Comparison of ENCODE assay signal across 7 cellular contexts in the genomic region with DNA sequence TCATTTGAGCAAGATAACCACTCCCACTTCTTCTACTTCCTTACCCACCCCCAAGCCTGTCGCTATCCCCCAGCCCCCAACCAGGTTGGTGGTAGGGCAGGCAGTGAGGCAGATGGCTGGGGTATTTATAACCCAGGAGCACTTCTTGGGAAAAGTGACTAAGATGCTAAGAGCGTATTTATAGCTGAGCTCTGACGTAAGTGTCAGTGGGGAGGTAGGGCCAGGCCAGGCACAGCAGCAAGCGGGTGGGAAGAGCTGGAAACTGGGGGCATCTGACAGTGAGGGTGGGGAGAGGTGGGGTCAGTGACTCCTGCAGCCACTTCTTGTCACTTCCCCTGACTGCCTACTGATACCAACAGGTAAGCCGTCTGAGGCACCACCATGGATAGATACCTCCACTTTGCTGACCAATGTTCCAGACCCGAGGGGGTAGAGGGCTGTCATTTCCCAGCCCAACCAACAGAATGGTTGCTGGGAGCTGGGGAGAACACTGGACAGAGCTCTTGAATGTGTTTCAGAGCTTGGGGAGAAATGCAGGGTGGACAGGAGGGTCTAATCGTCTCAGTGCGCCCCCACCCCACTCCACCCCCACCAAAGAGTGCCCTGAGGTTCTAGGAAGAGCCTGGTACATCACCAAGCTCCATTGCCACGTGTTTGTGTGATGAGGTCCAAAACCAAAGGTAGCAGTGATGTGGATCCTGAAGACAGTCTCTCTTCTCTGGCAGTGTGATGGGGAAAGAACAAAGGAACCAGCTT. TPM values are rescaled to one million over a fixed set of nuclear protein-coding genes. Genes with fewer than 3 reads are reported as not detected.
A peak's percentile ranks its signal among the peaks of the same experiment; 100 is the strongest.
DNase-seq lines count a peak whose midpoint lies in the region; ATAC-seq and TF ChIP-seq lines count a peak whose summit lies in the region.

No MANE protein-coding gene starts in this region.

- H4K20me1 ChIP-seq in OCI-LY7 (ENCODE audit: insufficient read depth, low read length): no peaks in the 10 kb centered on the region

- peak; percentile 54 to 66 for TF ChIP-seq POLR2A in gastrocnemius medialis (IDR thresholded peaks at IDR 0.05)

- H3K4me3 ChIP-seq in OCI-LY7 (ENCODE audit: low read depth, low read length, poor library complexity, severe bottlenecking) (no peak overlapping the region), gastrocnemius medialis (peak overlapping the region in 1 of 4 donors; percentile 26)

- H3K4me1 ChIP-seq in OCI-LY7 (ENCODE audit: insufficient read depth, low read length, poor library complexity, severe bottlenecking) (peaks cover 32% of the 10 kb centered on the region), gastrocnemius medialis (peaks cover 31 to 46% of the 10 kb centered on the region in 2 donors)

- intact Hi-C loops in OCI-LY7 (cut with micrococcal nuclease; ENCODE audit: unreplicated experiment) (loop anchor here (2.0 kb wide), 1 partner anchor 240 kb away; no protein-coding TSS in a partner anchor), gastrocnemius medialis (cut with DNase I; ENCODE audit: low total_unique reads) (loop anchor here (1.0 to 10.0 kb wide), 6 partner anchors 21 to 242 kb away; partner anchors contain the start of genes OS9 and R3HDM2), sciatic nerve (cut with DNase I) (loop anchor here (5.0 kb wide), 2 partner anchors 145 to 190 kb away; no protein-coding TSS in a partner anchor)

- POLR2A ChIA-PET in OCI-LY7 (lab: Charles Lee): interaction anchor here (0.6 to 1.9 kb wide), 7 partner anchors 12 to 201 kb away, joined by 3 to 8 read pairs (median 4); partner anchors contain the start of gene STAC3

- H2AFZ ChIP-seq in OCI-LY7 (ENCODE audit: low read length): peak overlapping the region; percentile 21; the same call in 1 of the 2 replicates

- H3K36me3 ChIP-seq in OCI-LY7 (ENCODE audit: insufficient read depth, low read length): no peaks in the 10 kb centered on the region
- H3K36me3 ChIP-seq in gastrocnemius medialis: no peaks in the 10 kb centered on the region

- no peaks in the 10 kb centered on the region for H3K27me3 ChIP-seq in gastrocnemius medialis

- no peaks in the 10 kb centered on the region for H3K79me2 ChIP-seq in OCI-LY7 (ENCODE audit: insufficient read depth, low read depth, low read length)

- TF ChIP-seq CTCF in OCI-LY7 (conservative IDR thresholded peaks at IDR 0.05; ENCODE audit: low read length) (no peak), gastrocnemius medialis (IDR thresholded peaks at IDR 0.05 in 4 of 5, conservative IDR thresholded peaks at IDR 0.05 in 1 of 5) (no peak)

- H3K9me3 ChIP-seq in OCI-LY7 (ENCODE audit: low read length) (no peaks in the 10 kb centered on the region), gastrocnemius medialis (no peaks in the 10 kb centered on the region)

- peak; percentile 2 for ATAC-seq in GM21786 (IDR thresholded peaks at IDR 0.05; ENCODE audit: unreplicated experiment)
- ATAC-seq in gastrocnemius medialis: peak; percentile 83 to 87
- ATAC-seq in sciatic nerve: no peak
- no peak for ATAC-seq in HG03135 (IDR thresholded peaks at IDR 0.05; ENCODE audit: unreplicated experiment)

- H3K4me2 ChIP-seq in OCI-LY7 (ENCODE audit: low read length): no peak overlapping the region

- in situ Hi-C loops in gastrocnemius medialis (cut with MboI; ENCODE audit: low sequenced_read_pairs in 4 of 4): loop anchor here in 1 of 4 donors (10.0 kb wide), 2 partner anchors 138 to 188 kb away; no protein-coding TSS in a partner anchor

- H3K27ac ChIP-seq in OCI-LY7 (ENCODE audit: low read depth, low read length, poor library complexity, severe bottlenecking): no peak overlapping the region
- H3K27ac ChIP-seq in gastrocnemius medialis: peak overlapping the region; percentile 81 to 92 (median 90)

- no peak for DNase-seq in OCI-LY7 (ENCODE audit: low spot score)
- peak; percentile 82 for DNase-seq in fibroblast of peridontal ligament (ENCODE audit: extremely low read depth)
- peak; percentile 47 to 74 for DNase-seq in gastrocnemius medialis
- no peak for DNase-seq in NCI-H2107 treated with DMSO at 0.1 percent for 48 hours (lab: John Stamatoyannopoulos, UW; ENCODE audit: unreplicated experiment)
- DNase-seq in sciatic nerve (ENCODE audit: low spot score): no peak

- no peaks in the 10 kb centered on the region for H3K9me2 ChIP-seq in OCI-LY7 (ENCODE audit: insufficient read depth, low read length)

- CTCF ChIA-PET in OCI-LY7 (lab: Charles Lee; ENCODE audit: unreplicated experiment): interaction anchor here (0.6 to 1.3 kb wide), 6 partner anchors 111 to 392 kb away, joined by 3 to 7 read pairs (median 6); no protein-coding TSS in a partner anchor

- no TSS peak for BruUV-seq in OCI-LY7 (replicated peaks; lab: Mats Ljungman, UMichigan)

RNA-seq across cellular contexts. Expression of gene INHBE, which starts 2.7 kb away (rescaled TPM):
- 3.2 and 3.9 TPM in 2 replicates for total RNA-seq in OCI-LY7 (2014; rRNA removed; shearing (Covaris generic))
- 3.4 and 4.0 TPM in 2 replicates for total RNA-seq in OCI-LY7 (2022)
- total RNA-seq in gastrocnemius medialis: 1 to 10 TPM in 2 of 4 donors, not detected in 2; 1.5 to 2.2 TPM
- not detected for total RNA-seq in sciatic nerve

RNA-seq across cellular contexts. Expression of gene GLI1, which starts 7.2 kb away (rescaled TPM):
- 3.9 and 4.6 TPM in 2 replicates for total RNA-seq in OCI-LY7 (2014; rRNA removed; shearing (Covaris generic))
- 6.0 and 6.5 TPM in 2 replicates for total RNA-seq in OCI-LY7 (2022)
- 1 to 10 TPM in 1 of 4 donors, not detected in 3; 1.0 TPM for total RNA-seq in gastrocnemius medialis
- total RNA-seq in sciatic nerve: 47.7 TPM

RNA-seq across cellular contexts. Expression of gene INHBC, which starts 17.8 kb away (rescaled TPM):
- not detected in 2 replicates for total RNA-seq in OCI-LY7 (2014; rRNA removed; shearing (Covaris generic))
- total RNA-seq in OCI-LY7 (2022) (0.36 and 0.72 TPM in 2 replicates), gastrocnemius medialis (under 1 TPM in 2 of 4 donors, not detected in 2; 0.20 to 0.35 TPM), sciatic nerve (not detected)

RNA-seq across cellular contexts. Expression of gene R3HDM2, which starts 21.5 kb away (rescaled TPM):
- 15.0 and 25.8 TPM in 2 replicates for total RNA-seq in OCI-LY7 (2014; rRNA removed; shearing (Covaris generic))
- total RNA-seq in OCI-LY7 (2022) (47.2 and 65.7 TPM in 2 replicates), gastrocnemius medialis (10 to 100 TPM; 24.1 to 27.1 (median 25.6) TPM), sciatic nerve (89.6 TPM)

RNA-seq across cellular contexts. Expression of gene ARHGAP9, which starts 27.3 kb away (rescaled TPM):
- total RNA-seq in OCI-LY7 (2014; rRNA removed; shearing (Covaris generic)): 66.2 and 70.1 TPM in 2 replicates
- total RNA-seq in OCI-LY7 (2022): 105 and 111 TPM in 2 replicates
- total RNA-seq in gastrocnemius medialis: 1 to 10 TPM; 2.7 to 5.1 (median 4.7) TPM
- 30.8 TPM for total RNA-seq in sciatic nerve

Comparison
In these comparisons a context has a peak if more than half of its experiments do, and no peak if none do; other contexts are left out.
1. ATAC-seq: peak in GM21786 (single experiment) and gastrocnemius medialis (2 of 2); none in sciatic nerve (single experiment) and HG03135 (single experiment).
2. DNase-seq: peak in fibroblast of peridontal ligament (single experiment) and gastrocnemius medialis (2 of 2); none in OCI-LY7 (single experiment), NCI-H2107 treated with DMSO at 0.1 percent for 48 hours (single experiment) and sciatic nerve (single experiment).